Comparison of ENCODE assay signal across 1 cellular context in genomic region chr3:154170300-154170699, GRCh38.
TF ChIP-seq lines count a peak whose summit lies in the region.

No MANE protein-coding gene starts in this region.

TF ChIP-seq in K562, 482 proteins besides CTCF, POLR2A, EP300 and RAD21:
- TF ChIP-seq ZNF316 (IDR thresholded peaks at IDR 0.05): 0 out of 2 replicates have a peak, but pooled peaks have one; percentile 8
- TF ChIP-seq HES1 (IDR thresholded peaks at IDR 0.05; ENCODE audit: low read depth): no peak
